In genomic region chr15:66883322-66883911, GRCh38 we compare ENCODE assay signal across 9 cellular contexts.
DNase-seq lines count a peak whose midpoint lies in the region; ATAC-seq, FAIRE-seq and TF ChIP-seq lines count a peak whose summit lies in the region.
"Had no signal": no experiment of that assay in that cellular context is flagged by ENCODE, and none has a peak within 500 bp of the region (broad histone marks: within the 10 kb centered on the region; RNA-seq: fewer than 3 reads in every experiment).

No MANE protein-coding gene starts in this region.

- H3K4me1 ChIP-seq in vagina, result peaks cover 27% of the 10 kb centered on the region

- no peaks in the 10 kb centered on the region for H3K36me3 ChIP-seq in vagina

- no peaks in the 10 kb centered on the region for H3K27me3 ChIP-seq in vagina

- no peaks in the 10 kb centered on the region for H3K9me3 ChIP-seq in vagina

- TF ChIP-seq CTCF in vagina (IDR thresholded peaks at IDR 0.05), result no peak

- no peak for ATAC-seq in GM18867 (IDR thresholded peaks at IDR 0.05; ENCODE audit: unreplicated experiment)

- peak overlapping the region; percentile 74 for H3K27ac ChIP-seq in vagina

- no peak for TF ChIP-seq POLR2A in vagina (IDR thresholded peaks at IDR 0.05)

- peak; percentile 88 for FAIRE-seq in endometrium (lab: Jason Lieb, UNC)
- FAIRE-seq: GM18507 had no signal

- DNase-seq in Ammon's horn (ENCODE audit: low spot score), result peak; percentile 72
- peak; percentile 100 for DNase-seq in NCI-H226
- peak; percentile 56 for DNase-seq in medulla oblongata (ENCODE audit: extremely low spot score)
- peak; percentile 85 to 98 for DNase-seq in vagina (ENCODE audit: extremely low spot score in 2 of 2)
- no peak for DNase-seq in NCI-H2227 treated with DMSO at 0.1 percent for 48 hours (lab: John Stamatoyannopoulos, UW)
- no peak for DNase-seq in NCI-H128 (lab: John Stamatoyannopoulos, UW; ENCODE audit: unreplicated experiment)

- no peak overlapping the region for H3K4me3 ChIP-seq in vagina

- intact Hi-C loops in vagina (cut with DNase I), result no loop called here

Comparison
In these comparisons a context has a peak if more than half of its experiments do, and no peak if none do; other contexts are left out.
1. DNase-seq: peak in Ammon's horn (single experiment), NCI-H226 (single experiment), medulla oblongata (single experiment) and vagina (2 of 2); none in NCI-H2227 treated with DMSO at 0.1 percent for 48 hours (single experiment) and NCI-H128 (single experiment).